ENCODE assay signal across 8 cellular contexts in the genomic region with DNA sequence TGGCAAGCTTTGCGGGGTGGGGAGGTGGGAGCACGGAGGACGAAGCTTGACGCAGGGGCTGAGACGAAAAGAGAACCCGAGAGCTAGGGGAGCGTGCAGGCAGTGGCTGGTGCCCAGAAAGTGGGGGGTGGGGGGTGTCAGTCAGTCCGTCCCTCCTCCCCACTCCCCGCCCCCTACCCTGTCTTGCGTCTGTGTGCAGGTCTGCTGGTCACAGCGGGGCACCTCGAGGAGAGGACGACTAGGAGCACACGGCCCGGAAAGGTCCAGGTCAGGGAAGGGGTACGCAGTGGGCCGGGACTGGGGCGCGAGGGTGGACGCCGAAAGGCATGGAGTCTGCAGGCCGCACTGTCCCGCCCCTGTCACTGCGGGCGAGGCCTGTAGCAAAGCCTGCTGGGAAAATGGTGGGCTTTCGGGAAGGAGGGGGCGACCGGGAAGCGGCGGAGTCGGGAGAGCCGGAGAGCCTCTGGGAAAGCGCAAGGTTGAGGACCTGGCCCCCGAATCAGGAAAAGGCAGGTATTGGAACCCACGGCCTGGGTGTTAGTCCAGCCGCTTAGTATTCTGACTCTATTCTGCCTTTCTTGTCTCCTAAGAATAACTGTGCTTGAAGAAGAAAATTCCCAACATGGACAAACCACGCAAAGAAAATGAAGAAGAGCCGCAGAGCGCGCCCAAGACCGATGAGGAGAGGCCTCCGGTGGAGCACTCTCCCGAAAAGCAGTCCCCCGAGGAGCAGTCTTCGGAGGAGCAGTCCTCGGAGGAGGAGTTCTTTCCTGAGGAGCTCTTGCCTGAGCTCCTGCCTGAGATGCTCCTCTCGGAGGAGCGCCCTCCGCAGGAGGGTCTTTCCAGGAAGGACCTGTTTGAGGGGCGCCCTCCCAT. TPM values are rescaled to one million over a fixed set of nuclear protein-coding genes. Genes with fewer than 3 reads are reported as not detected.
DNase-seq lines count a peak whose midpoint lies in the region; ATAC-seq and TF ChIP-seq lines count a peak whose summit lies in the region.

No MANE protein-coding gene starts in this region.

- peak; percentile 40 for ATAC-seq in GM21447 (IDR thresholded peaks at IDR 0.05; ENCODE audit: unreplicated experiment)

- H3K27ac Mint-ChIP-seq in CD4-positive, alpha-beta memory T cell = peak overlapping the region; percentile 41 to 95 (median 86)

- TF ChIP-seq CTCF in breast epithelium (IDR thresholded peaks at IDR 0.05) (no peak), sigmoid colon (IDR thresholded peaks at IDR 0.05) (peak in 2 of 4 experiments; percentile 15 to 30)

- H3K4me1 ChIP-seq in CD4-positive, alpha-beta memory T cell (ENCODE audit: insufficient read depth, low read length) = peaks cover 12% of the 10 kb centered on the region
- H3K4me1 ChIP-seq in breast epithelium = no peaks in the 10 kb centered on the region
- H3K4me1 ChIP-seq in sigmoid colon = peaks cover 0 to 17% (median 3%) of the 10 kb centered on the region in 4 donors

- H3K27me3 Mint-ChIP-seq in CD4-positive, alpha-beta memory T cell = no peaks in the 10 kb centered on the region

- POLR2A ChIA-PET in CD4-positive, alpha-beta memory T cell (lab: Charles Lee; ENCODE audit: partially characterized antibody) = interaction anchor here (1.7 kb wide), 1 partner anchor 57 kb away, joined by 6 read pairs; no protein-coding TSS in a partner anchor

- CTCF ChIA-PET in CD4-positive, alpha-beta memory T cell (lab: Charles Lee; ENCODE audit: partially characterized antibody) = no interaction called here

- H3K4me3 Mint-ChIP-seq in CD4-positive, alpha-beta memory T cell = peak overlapping the region; percentile 75 to 94 (median 84)

- H3K9ac ChIP-seq in SK-N-MC (ENCODE audit: insufficient read length) = peak overlapping the region; percentile 78

- intact Hi-C loops in CD4-positive, alpha-beta memory T cell (cut with micrococcal nuclease) = loop anchor here (2.0 kb wide), 2 partner anchors 21 to 57 kb away; a partner anchor contains a TSS
- intact Hi-C loops in breast epithelium (cut with DNase I; ENCODE audit: low total_unique reads) = no loop called here
- intact Hi-C loops in sigmoid colon (cut with DNase I) = loop anchor here (2.0 to 10.0 kb wide), 5 partner anchors 21 to 415 kb away; a partner anchor contains a TSS

- no peaks in the 10 kb centered on the region for H3K36me3 ChIP-seq in CD4-positive, alpha-beta memory T cell (ENCODE audit: insufficient read depth, low read length)
- H3K36me3 ChIP-seq in SK-N-MC (ENCODE audit: insufficient read depth, low read length) = no peaks in the 10 kb centered on the region
- H3K36me3 ChIP-seq in breast epithelium = no peaks in the 10 kb centered on the region
- no peaks in the 10 kb centered on the region for H3K36me3 ChIP-seq in sigmoid colon

- DNase-seq in CD4-positive, alpha-beta memory T cell = peak; percentile 6 to 34 (median 10)
- DNase-seq in LHCN-M2 (ENCODE audit: low read depth) = peak; percentile 68
- DNase-seq in SK-N-MC (ENCODE audit: low read depth, low spot score) = no peak
- peak; percentile 39 to 52 for DNase-seq in breast epithelium (ENCODE audit: low spot score in 2 of 2)
- peak; percentile 57 for DNase-seq in iPS-NIHi11 (ENCODE audit: low spot score)
- peak; percentile 83 for DNase-seq in sigmoid colon
- DNase-seq in DMS153 treated with DMSO at 0.1 percent for 48 hours (lab: John Stamatoyannopoulos, UW; ENCODE audit: unreplicated experiment) = no peak

- TF ChIP-seq POLR2A in breast epithelium (IDR thresholded peaks at IDR 0.05) (peak; percentile 26), sigmoid colon (IDR thresholded peaks at IDR 0.05) (peak; percentile 15 to 21)

- 1% methylated on average over 50 of the region's 50 CpGs for WGBS in sigmoid colon, 2 donors

- peak overlapping the region; percentile 64 for H3K27ac ChIP-seq in CD4-positive, alpha-beta memory T cell (ENCODE audit: low read depth, low read length)
- H3K27ac ChIP-seq in SK-N-MC = peak overlapping the region; percentile 84
- peak overlapping the region; percentile 91 to 96 for H3K27ac ChIP-seq in breast epithelium
- peak overlapping the region; percentile 89 to 95 (median 92) for H3K27ac ChIP-seq in sigmoid colon

- TF ChIP-seq EP300 in sigmoid colon (IDR thresholded peaks at IDR 0.05) = no peak

- H3K27me3 ChIP-seq in CD4-positive, alpha-beta memory T cell (ENCODE audit: insufficient read depth, low read length) = no peaks in the 10 kb centered on the region
- H3K27me3 ChIP-seq in breast epithelium (peaks cover 0 to 36% of the 10 kb centered on the region in 2 donors), sigmoid colon (no peaks in the 10 kb centered on the region)

- peak overlapping the region; percentile 36 to 67 for H3K4me3 ChIP-seq in CD4-positive, alpha-beta memory T cell (ENCODE audit: low read length in 2 of 2)
- peak overlapping the region; percentile 84 for H3K4me3 ChIP-seq in SK-N-MC
- H3K4me3 ChIP-seq in breast epithelium = peak overlapping the region; percentile 55 to 74 (median 59)
- peak overlapping the region; percentile 46 to 65 (median 60) for H3K4me3 ChIP-seq in sigmoid colon

- peaks cover 7 to 17% (median 13%) of the 10 kb centered on the region in 4 donors for H3K4me1 Mint-ChIP-seq in CD4-positive, alpha-beta memory T cell

- no peaks in the 10 kb centered on the region for H3K9me3 Mint-ChIP-seq in CD4-positive, alpha-beta memory T cell

- no peaks in the 10 kb centered on the region for H3K9me3 ChIP-seq in CD4-positive, alpha-beta memory T cell (ENCODE audit: control insufficient read depth in 1 of 2, low read length in 2 of 2)
- no peaks in the 10 kb centered on the region for H3K9me3 ChIP-seq in SK-N-MC (ENCODE audit: low read depth, low read length)
- H3K9me3 ChIP-seq in breast epithelium = no peaks in the 10 kb centered on the region
- no peaks in the 10 kb centered on the region for H3K9me3 ChIP-seq in sigmoid colon

- peaks cover 0 to 3% of the 10 kb centered on the region in 2 donors for H3K36me3 Mint-ChIP-seq in CD4-positive, alpha-beta memory T cell

RNA-seq across cellular contexts. Expression of a gene that starts 0.8 kb away (rescaled TPM):
- 10 to 100 TPM; 10.6 to 11.1 TPM for total RNA-seq in CD4-positive, alpha-beta memory T cell
- 10 to 100 TPM; 10.1 to 18.4 TPM for polyA plus RNA-seq in CD4-positive, alpha-beta memory T cell
- total RNA-seq in LHCN-M2 (2014; rRNA removed) (54.0 and 68.4 TPM in 2 replicates), breast epithelium (100 to 1,000 TPM in 1 of 3 donors, 10 to 100 TPM in 2; 60.8 to 115 (median 76.4) TPM), sigmoid colon (100 to 1,000 TPM; 135 to 186 (median 173) TPM)
- 27.2 TPM for polyA plus RNA-seq in LHCN-M2 (2012)
- polyA plus RNA-seq in sigmoid colon = 10 to 100 TPM; 19.5 to 24.6 (median 20.1) TPM

RNA-seq across cellular contexts. Expression of a gene that starts 21.8 kb away (rescaled TPM):
- total RNA-seq in CD4-positive, alpha-beta memory T cell = 1 to 10 TPM; 5.7 to 7.7 TPM
- 1 to 10 TPM; 3.8 to 6.7 TPM for polyA plus RNA-seq in CD4-positive, alpha-beta memory T cell
- total RNA-seq in LHCN-M2 (2014; rRNA removed) = 38.6 and 39.7 TPM in 2 replicates
- 119 TPM for polyA plus RNA-seq in LHCN-M2 (2012)
- 10 to 100 TPM; 21.3 to 52.4 (median 41.6) TPM for total RNA-seq in breast epithelium
- 10 to 100 TPM; 55.3 to 68.3 (median 61.4) TPM for total RNA-seq in sigmoid colon
- 10 to 100 TPM; 13.9 to 31.8 (median 17.7) TPM for polyA plus RNA-seq in sigmoid colon

RNA-seq across cellular contexts. Expression of a gene that starts 44.2 kb away (rescaled TPM):
- 10 to 100 TPM; 10.0 to 11.2 TPM for total RNA-seq in CD4-positive, alpha-beta memory T cell
- polyA plus RNA-seq in CD4-positive, alpha-beta memory T cell = 10 to 100 TPM in 1 of 2 donors, 1 to 10 TPM in 1; 8.8 to 13.4 TPM
- total RNA-seq in LHCN-M2 (2014; rRNA removed) (83.6 and 113 TPM in 2 replicates), breast epithelium (100 to 1,000 TPM in 2 of 3 donors, 10 to 100 TPM in 1; 99.9 to 216 (median 113) TPM), sigmoid colon (100 to 1,000 TPM; 127 to 366 (median 178) TPM)
- 187 TPM for polyA plus RNA-seq in LHCN-M2 (2012)
- polyA plus RNA-seq in sigmoid colon = 100 to 1,000 TPM in 1 of 3 donors, 10 to 100 TPM in 2; 54.8 to 117 (median 62.1) TPM

RNA-seq across cellular contexts. Expression of a gene that starts 57.0 kb away (rescaled TPM):
- total RNA-seq in CD4-positive, alpha-beta memory T cell = 100 to 1,000 TPM; 105 to 110 TPM
- polyA plus RNA-seq in CD4-positive, alpha-beta memory T cell = 10 to 100 TPM; 78.7 to 79.9 TPM
- total RNA-seq in LHCN-M2 (2014; rRNA removed) (702 and 722 TPM in 2 replicates), breast epithelium (100 to 1,000 TPM; 179 to 400 (median 296) TPM), sigmoid colon (100 to 1,000 TPM; 171 to 255 (median 215) TPM)
- polyA plus RNA-seq in LHCN-M2 (2012) = 413 TPM
- polyA plus RNA-seq in sigmoid colon = 100 to 1,000 TPM; 180 to 224 (median 219) TPM

Comparison
In these comparisons a context has a peak if more than half of its experiments do, and no peak if none do; other contexts are left out.
1. DNase-seq: peak in CD4-positive, alpha-beta memory T cell (5 of 5), LHCN-M2 (single experiment), breast epithelium (2 of 2), iPS-NIHi11 (single experiment) and sigmoid colon (single experiment); none in SK-N-MC (single experiment) and DMS153 treated with DMSO at 0.1 percent for 48 hours (single experiment).
2. Peak in every context shown above with its lines, with median percentiles within 50 percentile points of each other: H3K27ac ChIP-seq and H3K4me3 ChIP-seq.